24 cellular contexts compared by ENCODE assay signal in the genomic region with DNA sequence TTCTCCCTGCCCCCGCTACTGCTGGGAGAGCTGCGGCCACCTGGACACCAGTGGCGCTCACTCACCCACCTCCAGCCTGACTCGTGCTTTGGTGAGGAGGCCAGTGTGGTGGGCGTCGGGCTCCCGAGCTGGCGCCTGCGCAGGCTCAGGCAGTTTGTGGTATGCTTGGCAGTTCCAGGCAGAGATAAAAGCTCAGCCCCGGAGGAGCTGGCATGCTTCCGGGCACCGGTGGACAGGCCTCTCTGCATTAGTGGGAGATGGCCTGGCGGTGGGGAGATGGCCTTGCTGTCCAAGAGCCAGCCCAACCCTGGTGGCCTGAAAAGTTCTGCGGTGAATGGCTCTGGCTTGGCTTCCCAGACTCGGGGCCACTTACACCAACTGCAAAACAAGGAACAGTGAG. TPM values are rescaled to one million over a fixed set of nuclear protein-coding genes. Genes with fewer than 3 reads are reported as not detected.
DNase-seq lines count a peak whose midpoint lies in the region; ATAC-seq and TF ChIP-seq lines count a peak whose summit lies in the region.
"Had no signal": no experiment of that assay in that cellular context is flagged by ENCODE, and none has a peak within 500 bp of the region (broad histone marks: within the 10 kb centered on the region; RNA-seq: fewer than 3 reads in every experiment).

No MANE protein-coding gene starts in this region.

- 12% methylated on average over 15 of the region's 15 CpGs for WGBS in mammary epithelial cell (ENCODE audit: low coverage, missing lambda C conversion rate)
- WGBS in neuronal stem cell (ENCODE audit: extremely low coverage in 2 of 2, insufficient read length in 2 of 2, insufficient replicate concordance in 1 of 2), 2 donors, result no CpG with 5 or more reads among the region's 15 CpGs

- no peak for ATAC-seq in omental fat pad (ENCODE audit: low FRiP score)
- ATAC-seq in GM18907 (IDR thresholded peaks at IDR 0.05; ENCODE audit: unreplicated experiment), result no peak
- ATAC-seq: effector memory CD8-positive, alpha-beta T cell; left colon had no signal

- no peak overlapping the region for H2BK120ac ChIP-seq in neuronal stem cell (ENCODE audit: low read depth, low read length)

- peak overlapping the region; percentile 28 for H3K23ac ChIP-seq in neuronal stem cell (ENCODE audit: low read depth, low read length, poor library complexity)

- H3K36me3 ChIP-seq in BLaER1, result no peaks in the 10 kb centered on the region
- no peaks in the 10 kb centered on the region for H3K36me3 ChIP-seq in mammary epithelial cell (ENCODE audit: insufficient read depth, low read length)
- H3K36me3 ChIP-seq in neuronal stem cell (replicated peaks in 1 of 2; ENCODE audit: control insufficient read depth in 2 of 2, insufficient read depth in 2 of 2, low read length in 2 of 2), result no peaks in the 10 kb centered on the region
- no peaks in the 10 kb centered on the region for H3K36me3 ChIP-seq in brain microvascular endothelial cell (replicated peaks)
- H3K36me3 ChIP-seq: spleen, uterus had no signal

- no peak overlapping the region for H3K14ac ChIP-seq in neuronal stem cell (ENCODE audit: low read length)

- BruUV-seq in mammary epithelial cell (replicated peaks; lab: Mats Ljungman, UMichigan), result no TSS peak

- TF ChIP-seq CTCF in mammary epithelial cell (conservative IDR thresholded peaks at IDR 0.05 in 1 of 2, IDR thresholded peaks at IDR 0.05 in 1 of 2; ENCODE audit: extremely low read depth in 1 of 2, insufficient read depth in 1 of 2, low read depth in 1 of 2, low read length in 2 of 2) (no peak), brain microvascular endothelial cell (IDR thresholded peaks at IDR 0.05; ENCODE audit: low read depth, low read length, missing control alignments) (no peak), omental fat pad (IDR thresholded peaks at IDR 0.05) (no peak)

- H2BK5ac ChIP-seq in neuronal stem cell (ENCODE audit: low read length), result no peak overlapping the region

- H3K9me3 ChIP-seq in BLaER1 (no peaks in the 10 kb centered on the region), mammary epithelial cell (replicated peaks; ENCODE audit: insufficient read depth, low read length) (no peaks in the 10 kb centered on the region), neuronal stem cell (replicated peaks in 1 of 2; ENCODE audit: control insufficient read depth in 2 of 2, insufficient read depth in 1 of 2, low read depth in 1 of 2, low read length in 2 of 2) (no peaks in the 10 kb centered on the region)
- H3K9me3 ChIP-seq: spleen, uterus had no signal

- no peaks in the 10 kb centered on the region for H3K9me3 Mint-ChIP-seq in activated naive CD8-positive, alpha-beta T cell treated with anti-CD3 and anti-CD28 coated beads for 36 hours
- H3K9me3 Mint-ChIP-seq: CD8-positive, alpha-beta memory T cell; effector memory CD8-positive, alpha-beta T cell; IgD-negative memory B cell; T-helper 1 cell treated with Interleukin-12 subunit alpha and Interleukin-12 subunit beta and Interleukin-4 antibody, amounts not matched to agents 30 μg/mL and 1 μg/mL, for 36 hours had no signal

- H3K4me3 ChIP-seq in BLaER1, result no peak overlapping the region
- H3K4me3 ChIP-seq in mammary epithelial cell (replicated peaks in 1 of 3; ENCODE audit: insufficient read depth in 1 of 3, low read depth in 2 of 3, low read length in 3 of 3), result peak overlapping the region in 1 of 3 experiments; percentile 2
- H3K4me3 ChIP-seq in neuronal stem cell (ENCODE audit: low read length in 2 of 2), result no peak overlapping the region
- H3K4me3 ChIP-seq in brain microvascular endothelial cell (ENCODE audit: low read depth, low read length), result no peak overlapping the region
- H3K4me3 ChIP-seq: hepatocyte, spleen, uterus had no signal

- no peak overlapping the region for H2BK12ac ChIP-seq in neuronal stem cell (ENCODE audit: low read length)

- H3K4ac ChIP-seq in neuronal stem cell (ENCODE audit: low read length), result no peak overlapping the region

- H3K79me2 ChIP-seq in mammary epithelial cell (ENCODE audit: insufficient read depth, low read length), result peaks cover 95% of the 10 kb centered on the region

- H3K4me2 ChIP-seq in BLaER1 (no peak overlapping the region), mammary epithelial cell (ENCODE audit: insufficient read depth, low read depth, low read length) (peak overlapping the region; percentile 17), neuronal stem cell (ENCODE audit: insufficient read depth, low read length, poor library complexity, severe bottlenecking) (no peak overlapping the region)
- H3K4me2 ChIP-seq: hepatocyte had no signal

- H3K4me3 Mint-ChIP-seq in activated naive CD8-positive, alpha-beta T cell treated with anti-CD3 and anti-CD28 coated beads for 36 hours, result no peak overlapping the region
- H3K4me3 Mint-ChIP-seq: CD8-positive, alpha-beta memory T cell; effector memory CD8-positive, alpha-beta T cell; IgD-negative memory B cell; T-helper 1 cell treated with Interleukin-12 subunit alpha and Interleukin-12 subunit beta and Interleukin-4 antibody, amounts not matched to agents 30 μg/mL and 1 μg/mL, for 36 hours had no signal

- CTCF ChIA-PET in mammary epithelial cell (lab: Charles Lee; ENCODE audit: low non-redundant PET), result no interaction called here

- peak overlapping the region; percentile 18 for H2BK15ac ChIP-seq in neuronal stem cell (ENCODE audit: low read length)

- H2AFZ ChIP-seq in mammary epithelial cell (ENCODE audit: low read depth, low read length), result no peak overlapping the region
- no peak overlapping the region for H2AFZ ChIP-seq in neuronal stem cell (ENCODE audit: low read length)
- H2AFZ ChIP-seq: hepatocyte, parathyroid adenoma had no signal

- H3K18ac ChIP-seq in neuronal stem cell (ENCODE audit: low read length), result peak overlapping the region; percentile 50

- no peaks in the 10 kb centered on the region for H4K20me1 ChIP-seq in BLaER1
- H4K20me1 ChIP-seq in mammary epithelial cell (ENCODE audit: insufficient read depth, low read length), result no peaks in the 10 kb centered on the region

- H3K27me3 ChIP-seq in BLaER1 (no peaks in the 10 kb centered on the region), mammary epithelial cell (ENCODE audit: insufficient read depth, low read length) (no peaks in the 10 kb centered on the region), neuronal stem cell (ENCODE audit: control insufficient read depth in 3 of 3, insufficient read depth in 3 of 3, low read depth in 1 of 3, low read length in 3 of 3) (no peaks in the 10 kb centered on the region), brain microvascular endothelial cell (replicated peaks) (no peaks in the 10 kb centered on the region)
- H3K27me3 ChIP-seq: hepatocyte, uterus had no signal

- peak overlapping the region; percentile 22 for H2AK5ac ChIP-seq in neuronal stem cell (ENCODE audit: low read depth, low read length)

- dilution Hi-C loops in mammary epithelial cell (cut with HindIII; ENCODE audit: low sequenced_read_pairs), result loop anchor here (5.0 kb wide), 1 partner anchor 145 kb away; a partner anchor contains a TSS

- no peak overlapping the region for H4K8ac ChIP-seq in neuronal stem cell (ENCODE audit: low read depth, low read length)

- H3K27ac ChIP-seq in BLaER1 (peak overlapping the region; percentile 12; the same call in 1 of the 2 replicates), mammary epithelial cell (ENCODE audit: insufficient read depth, low read depth, low read length) (no peak overlapping the region), neuronal stem cell (replicated peaks; ENCODE audit: low read length) (no peak overlapping the region), brain microvascular endothelial cell (no peak overlapping the region)
- H3K27ac ChIP-seq: hepatocyte, parathyroid adenoma, spleen had no signal

- no peaks in the 10 kb centered on the region for H3K36me3 Mint-ChIP-seq in activated naive CD8-positive, alpha-beta T cell treated with anti-CD3 and anti-CD28 coated beads for 36 hours
- H3K36me3 Mint-ChIP-seq: CD8-positive, alpha-beta memory T cell had no signal

- H3K4me1 ChIP-seq in BLaER1 (peaks cover 84% of the 10 kb centered on the region), mammary epithelial cell (ENCODE audit: insufficient read depth, low read length) (peaks cover 95% of the 10 kb centered on the region), neuronal stem cell (ENCODE audit: control insufficient read depth in 2 of 2, insufficient read depth in 1 of 2, low read depth in 1 of 2, low read length in 2 of 2) (peaks cover 27 to 47% of the 10 kb centered on the region in 2 donors)

- peak; percentile 61 for DNase-seq in RPMI7951 (ENCODE audit: low read depth)
- no peak for DNase-seq in mammary epithelial cell
- no peak for DNase-seq in neuronal stem cell (ENCODE audit: low spot score)
- DNase-seq in activated naive CD8-positive, alpha-beta T cell treated with anti-CD3 and anti-CD28 coated beads for 36 hours, result no peak
- no peak for DNase-seq in brain microvascular endothelial cell
- DNase-seq in omental fat pad (ENCODE audit: low spot score), result no peak
- DNase-seq: activated CD4-positive, alpha-beta T cell treated with anti-CD3 and anti-CD28 coated beads for 1 hour; activated CD8-positive, alpha-beta memory T cell treated with anti-CD3 and anti-CD28 coated beads, Interleukin-2, amount 50 U/mL, for 48 hours; activated naive CD4-positive, alpha-beta T cell treated with Interleukin-2 at 50 U/mL for 16 hours; CD8-positive, alpha-beta memory T cell; effector memory CD8-positive, alpha-beta T cell; left colon; NCI-H1048; spleen; stimulated activated naive CD4-positive, alpha-beta T cell; uterus had no signal

- no peaks in the 10 kb centered on the region for H3K79me1 ChIP-seq in neuronal stem cell (ENCODE audit: low read depth, low read length)

- peaks cover 9% of the 10 kb centered on the region for H3K4me1 Mint-ChIP-seq in activated naive CD8-positive, alpha-beta T cell treated with anti-CD3 and anti-CD28 coated beads for 36 hours
- H3K4me1 Mint-ChIP-seq: IgD-negative memory B cell had no signal

- H3K9ac ChIP-seq in BLaER1 (no peak overlapping the region), mammary epithelial cell (ENCODE audit: insufficient read depth, low read length) (no peak overlapping the region), neuronal stem cell (ENCODE audit: low read depth, low read length, poor library complexity) (no peak overlapping the region)
- H3K9ac ChIP-seq: parathyroid adenoma had no signal

- in situ Hi-C loops in mammary epithelial cell (cut with MboI; ENCODE audit: low sequenced_read_pairs in 2 of 2), result no loop called here
- in situ Hi-C loops in brain microvascular endothelial cell (cut with HindIII; ENCODE audit: low pct_ligation_motif_present, low sequenced_read_pairs), result no loop called here

- no peak overlapping the region for H4K91ac ChIP-seq in neuronal stem cell (ENCODE audit: low read depth, low read length, poor library complexity)

- H3K27ac Mint-ChIP-seq in activated naive CD8-positive, alpha-beta T cell treated with anti-CD3 and anti-CD28 coated beads for 36 hours, result no peak overlapping the region
- H3K27ac Mint-ChIP-seq: CD8-positive, alpha-beta memory T cell; T-helper 1 cell treated with Interleukin-12 subunit alpha and Interleukin-12 subunit beta and Interleukin-4 antibody, amounts not matched to agents 30 μg/mL and 1 μg/mL, for 36 hours had no signal

- H3K27me3 Mint-ChIP-seq in activated naive CD8-positive, alpha-beta T cell treated with anti-CD3 and anti-CD28 coated beads for 36 hours, result peaks cover 23% of the 10 kb centered on the region

- intact Hi-C loops in mammary epithelial cell (cut with micrococcal nuclease), result no loop called here

RNA-seq across cellular contexts. Expression of a gene that starts 4.1 kb away (rescaled TPM):
- total RNA-seq in RPMI7951 (2014; rRNA removed; shearing (Covaris generic)), result 3.7 and 9.8 TPM in 2 replicates
- total RNA-seq in mammary epithelial cell (100 to 1,000 TPM; 195 to 196 TPM), omental fat pad (10 to 100 TPM; 15.3 to 99.1 (median 70.5) TPM)
- 125 TPM for polyA plus RNA-seq in mammary epithelial cell
- polyA minus RNA-seq in mammary epithelial cell, result 186 TPM
- 127 TPM for polyA plus RNA-seq in neuronal stem cell (2013, experiment 1 of 2)
- polyA plus RNA-seq in neuronal stem cell (2013, experiment 2 of 2), result 124 TPM
- 1 to 10 TPM; 2.8 to 3.0 TPM for total RNA-seq in activated naive CD8-positive, alpha-beta T cell treated with anti-CD3 and anti-CD28 coated beads for 36 hours

RNA-seq across cellular contexts. Expression of a gene that starts 35.5 kb away (rescaled TPM):
- total RNA-seq in RPMI7951 (2014; rRNA removed; shearing (Covaris generic)), result not detected in 2 replicates
- total RNA-seq in mammary epithelial cell (not detected), omental fat pad (10 to 100 TPM in 1 of 4 donors, 1 to 10 TPM in 3; 2.3 to 17.7 (median 4.4) TPM)
- polyA plus RNA-seq in mammary epithelial cell, result not detected
- polyA minus RNA-seq in mammary epithelial cell, result not detected
- 0.25 TPM for polyA plus RNA-seq in neuronal stem cell (2013, experiment 1 of 2)
- polyA plus RNA-seq in neuronal stem cell (2013, experiment 2 of 2), result 0.33 TPM
- not detected for total RNA-seq in activated naive CD8-positive, alpha-beta T cell treated with anti-CD3 and anti-CD28 coated beads for 36 hours
- total RNA-seq: CD8-positive, alpha-beta memory T cell; fibroblast of lung; hepatocyte had no signal
- polyA plus RNA-seq: AG04450; CD8-positive, alpha-beta memory T cell; fibroblast of lung; hepatocyte; IgD-negative memory B cell had no signal
